In genomic region chr10:17023386-17024298, GRCh38 we compare ENCODE assay signal across 7 cellular contexts.
DNase-seq lines count a peak whose midpoint lies in the region; ATAC-seq and TF ChIP-seq lines count a peak whose summit lies in the region.

No MANE protein-coding gene starts in this region.

- peaks cover 51% of the 10 kb centered on the region for H3K4me1 ChIP-seq in smooth muscle cell (ENCODE audit: low read depth)

- peak; percentile 5 for DNase-seq in RPMI8226
- DNase-seq in activated gamma-delta T cell treated with anti-CD3 and anti-CD28 coated beads, Interleukin-2, amount 50 U/mL, for 16 hours (ENCODE audit: low read depth): peak; percentile 63
- no peak for DNase-seq in Right ventricle myocardium superior
- DNase-seq in smooth muscle cell (lab: John Stamatoyannopoulos, UW; ENCODE audit: unreplicated experiment): no peak
- DNase-seq in T1000 (lab: John Stamatoyannopoulos, UW): no peak

- H4K20me1 ChIP-seq in smooth muscle cell (ENCODE audit: low read depth): no peaks in the 10 kb centered on the region

- intact Hi-C loops in Right ventricle myocardium superior (cut with DNase I): no loop called here

- 23% methylated on average over 13 of the region's 13 CpGs for WGBS in smooth muscle cell (ENCODE audit: low lambda C conversion rate)

- H3K36me3 ChIP-seq in smooth muscle cell (ENCODE audit: low read depth): no peaks in the 10 kb centered on the region

- peak; percentile 96 for ATAC-seq in GM18907 (IDR thresholded peaks at IDR 0.05; ENCODE audit: unreplicated experiment)
- peak; percentile 93 for ATAC-seq in HG03066 (IDR thresholded peaks at IDR 0.05; ENCODE audit: low read depth, unreplicated experiment)
- ATAC-seq in Right ventricle myocardium superior (ENCODE audit: poor library complexity): peak; percentile 90

- H3K27ac ChIP-seq in smooth muscle cell (ENCODE audit: low read depth): peak overlapping the region; percentile 99

- peak overlapping the region; percentile 94 for H3K9ac ChIP-seq in smooth muscle cell (ENCODE audit: low read depth)

- H3K4me3 ChIP-seq in smooth muscle cell: no peak overlapping the region

- H2AFZ ChIP-seq in smooth muscle cell (ENCODE audit: low read depth): no peak overlapping the region

- H3K27me3 ChIP-seq in smooth muscle cell (ENCODE audit: low read depth): no peaks in the 10 kb centered on the region

- no peaks in the 10 kb centered on the region for H3K9me3 ChIP-seq in smooth muscle cell (replicated peaks; ENCODE audit: low read depth)

- H3K4me2 ChIP-seq in smooth muscle cell: peak overlapping the region; percentile 69

- no peaks in the 10 kb centered on the region for H3K79me2 ChIP-seq in smooth muscle cell (ENCODE audit: low read depth)

- no peak for TF ChIP-seq CTCF in smooth muscle cell (IDR thresholded peaks at IDR 0.05; ENCODE audit: borderline replicate concordance, insufficient read depth, poor library complexity, severe bottlenecking)

- H3F3A ChIP-seq in smooth muscle cell (ENCODE audit: low read depth): peaks cover 44% of the 10 kb centered on the region

Comparison
In these comparisons a context has a peak if more than half of its experiments do, and no peak if none do; other contexts are left out.
1. DNase-seq: peak in RPMI8226 (single experiment) and activated gamma-delta T cell treated with anti-CD3 and anti-CD28 coated beads, Interleukin-2, amount 50 U/mL, for 16 hours (single experiment); none in Right ventricle myocardium superior (single experiment), smooth muscle cell (single experiment) and T1000 (single experiment).
2. Peak in every context shown above with its lines, with median percentiles within 50 percentile points of each other: ATAC-seq.